Comparison of ENCODE assay signal across 16 cellular contexts in genomic region chr20:38079353-38079752, GRCh38. TPM values are rescaled to one million over a fixed set of nuclear protein-coding genes. Genes with fewer than 3 reads are reported as not detected.
DNase-seq lines count a peak whose midpoint lies in the region; ATAC-seq, FAIRE-seq and TF ChIP-seq lines count a peak whose summit lies in the region.
"Had no signal": no experiment of that assay in that cellular context is flagged by ENCODE, and none has a peak within 500 bp of the region (broad histone marks: within the 10 kb centered on the region; RNA-seq: fewer than 3 reads in every experiment).

No MANE protein-coding gene starts in this region.

- FAIRE-seq in HepG2 (lab: Jason Lieb, UNC) = no peak
- FAIRE-seq: GM18507, H54 had no signal

- no peak overlapping the region for H3K9ac ChIP-seq in HepG2 (ENCODE audit: insufficient read depth, low read depth, low read length)
- H3K9ac ChIP-seq: BLaER1 treated with 17β-estradiol and CSF1 and Interleukin-3, amounts not matched to agents 10 nM and 100 nM; GM23248 had no signal

- intact Hi-C loops in HepG2 (cut with micrococcal nuclease; ENCODE audit: unreplicated experiment) (loop anchor here (5.0 kb wide), 1 partner anchor 328 kb away; no protein-coding TSS in a partner anchor), right lobe of liver (cut with DNase I) (no loop called here)

- H3K27me3 ChIP-seq in HepG2 (ENCODE audit: control insufficient read depth in 1 of 2, insufficient read depth in 2 of 2, low read length in 2 of 2) (no peaks in the 10 kb centered on the region), right lobe of liver (no peaks in the 10 kb centered on the region), gastroesophageal sphincter (no peaks in the 10 kb centered on the region)
- H3K27me3 ChIP-seq: BLaER1 treated with 17β-estradiol and CSF1 and Interleukin-3, amounts not matched to agents 10 nM and 100 nM had no signal

- peak overlapping the region; percentile 50 for H3K27ac Mint-ChIP-seq in activated T-helper 17 cell treated with anti-CD3 and anti-CD28 coated beads, Interleukin-2, amount 50 U/mL, for 72 hours
- H3K27ac Mint-ChIP-seq in memory B cell = peak overlapping the region; percentile 20
- no peak overlapping the region for H3K27ac Mint-ChIP-seq in stimulated activated effector memory CD8-positive, alpha-beta T cell treated with anti-CD3 and anti-CD28 coated beads, Interleukin-12 subunit alpha, Interleukin-12 subunit beta, amount 100 ng/mL, for 72 hours
- H3K27ac Mint-ChIP-seq: CD4-positive, alpha-beta T cell had no signal

- H3K4me2 ChIP-seq in HepG2 (ENCODE audit: low read depth, low read length) = no peak overlapping the region
- H3K4me2 ChIP-seq: BLaER1 treated with 17β-estradiol and CSF1 and Interleukin-3, amounts not matched to agents 10 nM and 100 nM had no signal

- no peak for TF ChIP-seq EP300 in HepG2 (IDR thresholded peaks at IDR 0.05; ENCODE audit: low read depth in 2 of 2, low read length in 2 of 2)
- no peak for TF ChIP-seq EP300 in HepG2 (CRISPR knock-in tag; IDR thresholded peaks at IDR 0.05; ENCODE audit: borderline replicate concordance)
- no peak for TF ChIP-seq EP300 in gastroesophageal sphincter (IDR thresholded peaks at IDR 0.05)

- TF ChIP-seq RAD21 in HepG2 (CRISPR knock-in tag; IDR thresholded peaks at IDR 0.05) = no peak

- no peaks in the 10 kb centered on the region for H3K9me3 ChIP-seq in HepG2 (ENCODE audit: low read length)
- H3K9me3 ChIP-seq in right lobe of liver = no peaks in the 10 kb centered on the region
- H3K9me3 ChIP-seq in gastroesophageal sphincter = no peaks in the 10 kb centered on the region

- H3K79me2 ChIP-seq in HepG2 (ENCODE audit: insufficient read depth, low read length) = peaks cover 61% of the 10 kb centered on the region

- TF ChIP-seq CTCF in HepG2 (CRISPR knock-in tag; IDR thresholded peaks at IDR 0.05) = no peak
- no peak for TF ChIP-seq CTCF in right lobe of liver (IDR thresholded peaks at IDR 0.05)
- no peak for TF ChIP-seq CTCF in gastroesophageal sphincter (IDR thresholded peaks at IDR 0.05)

- H3K4me3 ChIP-seq in HepG2 (replicated peaks in 1 of 3; ENCODE audit: insufficient read depth in 1 of 3, low read depth in 2 of 3, low read length in 3 of 3) (no peak overlapping the region), right lobe of liver (no peak overlapping the region), gastroesophageal sphincter (no peak overlapping the region)
- H3K4me3 ChIP-seq: BLaER1 treated with 17β-estradiol and CSF1 and Interleukin-3, amounts not matched to agents 10 nM and 100 nM; GM23248 had no signal

- no peak overlapping the region for H2AFZ ChIP-seq in HepG2 (ENCODE audit: low read length)
- H2AFZ ChIP-seq: GM23248 had no signal

- peaks cover 100% of the 10 kb centered on the region for H3K36me3 Mint-ChIP-seq in activated T-helper 17 cell treated with anti-CD3 and anti-CD28 coated beads, Interleukin-2, amount 50 U/mL, for 72 hours (ENCODE audit: low read depth)
- peaks cover 31% of the 10 kb centered on the region for H3K36me3 Mint-ChIP-seq in memory B cell
- H3K36me3 Mint-ChIP-seq in stimulated activated effector memory CD8-positive, alpha-beta T cell treated with anti-CD3 and anti-CD28 coated beads, Interleukin-12 subunit alpha, Interleukin-12 subunit beta, amount 100 ng/mL, for 72 hours = peaks cover 87% of the 10 kb centered on the region

- CTCF ChIA-PET in HepG2 (lab: Yijun Ruan, JAX; ENCODE audit: low intra/inter-chr PET ratio, low total read pairs) = no interaction called here

- H3K4me1 ChIP-seq in HepG2 (ENCODE audit: insufficient read depth, low read length) (peaks cover 68% of the 10 kb centered on the region), right lobe of liver (peaks cover 0 to 23% (median 9%) of the 10 kb centered on the region in 4 donors), gastroesophageal sphincter (peaks cover 18 to 64% (median 24%) of the 10 kb centered on the region in 3 donors)

- H3K9me3 Mint-ChIP-seq in activated T-helper 17 cell treated with anti-CD3 and anti-CD28 coated beads, Interleukin-2, amount 50 U/mL, for 72 hours = peaks cover 3% of the 10 kb centered on the region
- H3K9me3 Mint-ChIP-seq in memory B cell = peaks cover 4% of the 10 kb centered on the region
- H3K9me3 Mint-ChIP-seq in stimulated activated effector memory CD8-positive, alpha-beta T cell treated with anti-CD3 and anti-CD28 coated beads, Interleukin-12 subunit alpha, Interleukin-12 subunit beta, amount 100 ng/mL, for 72 hours = no peaks in the 10 kb centered on the region
- H3K9me3 Mint-ChIP-seq: CD4-positive, alpha-beta T cell had no signal

- TF ChIP-seq POLR2A in HepG2 (IDR thresholded peaks at IDR 0.05; ENCODE audit: insufficient read depth in 1 of 2, low read depth in 2 of 2, low read length in 2 of 2) (no peak), right lobe of liver (IDR thresholded peaks at IDR 0.05) (no peak), gastroesophageal sphincter (IDR thresholded peaks at IDR 0.05) (no peak)

- BruUV-seq in HepG2 (replicated peaks; lab: Mats Ljungman, UMichigan) = no TSS peak

- H3K27me3 Mint-ChIP-seq in activated T-helper 17 cell treated with anti-CD3 and anti-CD28 coated beads, Interleukin-2, amount 50 U/mL, for 72 hours = no peaks in the 10 kb centered on the region
- H3K27me3 Mint-ChIP-seq in memory B cell = no peaks in the 10 kb centered on the region
- H3K27me3 Mint-ChIP-seq: CD4-positive, alpha-beta T cell had no signal

- peaks cover 3% of the 10 kb centered on the region; the same call in 1 of the 2 replicates for H4K20me1 ChIP-seq in HepG2 (ENCODE audit: insufficient read depth, low read length)

- H3K36me3 ChIP-seq in HepG2 (replicated peaks in 1 of 2; ENCODE audit: control insufficient read depth in 1 of 2, insufficient read depth in 2 of 2, low read length in 2 of 2) (peaks cover 13 to 47% of the 10 kb centered on the region in 2 experiments), right lobe of liver (peaks cover 0 to 7% (median 3%) of the 10 kb centered on the region in 4 donors), gastroesophageal sphincter (peaks cover 0 to 22% of the 10 kb centered on the region in 2 donors)

- peaks cover 13% of the 10 kb centered on the region for H3K4me1 Mint-ChIP-seq in activated T-helper 17 cell treated with anti-CD3 and anti-CD28 coated beads, Interleukin-2, amount 50 U/mL, for 72 hours
- H3K4me1 Mint-ChIP-seq in memory B cell = peaks cover 51% of the 10 kb centered on the region
- peaks cover 37% of the 10 kb centered on the region for H3K4me1 Mint-ChIP-seq in stimulated activated effector memory CD8-positive, alpha-beta T cell treated with anti-CD3 and anti-CD28 coated beads, Interleukin-12 subunit alpha, Interleukin-12 subunit beta, amount 100 ng/mL, for 72 hours

- WGBS in HepG2 (ENCODE audit: low lambda C conversion rate) = 97% methylated on average over 3 of the region's 3 CpGs
- 97% methylated on average over 3 of the region's 3 CpGs for WGBS in right lobe of liver (ENCODE audit: insufficient coverage, low coverage, low lambda C conversion rate, missing lambda C conversion rate)
- WGBS in gastroesophageal sphincter (ENCODE audit: low coverage in 1 of 2), 2 donors = 96 to 100% methylated on average over 3 of the region's 3 CpGs

- POLR2A ChIA-PET in HepG2 (lab: Yijun Ruan, JAX) = no interaction called here

- H3K27ac ChIP-seq in HepG2 (ENCODE audit: extremely low read length, insufficient read depth, low read length) (no peak overlapping the region), right lobe of liver (no peak overlapping the region), gastroesophageal sphincter (peak overlapping the region in 2 of 4 donors; percentile 80 to 83)
- H3K27ac ChIP-seq: BLaER1 treated with 17β-estradiol and CSF1 and Interleukin-3, amounts not matched to agents 10 nM and 100 nM; GM23248 had no signal

- in situ Hi-C loops in HepG2 (cut with HindIII; ENCODE audit: extremely low pct_ligation_motif_present, low pct_unique_long_range_greater_than_20kb) = no loop called here

- DNase-seq in HepG2 (ENCODE audit: low spot score) (no peak), right lobe of liver (no peak), memory B cell (ENCODE audit: low spot score in 2 of 2) (no peak)
- no peak for DNase-seq in stimulated activated effector memory CD8-positive, alpha-beta T cell treated with anti-CD3 and anti-CD28 coated beads, Interleukin-12 subunit alpha, Interleukin-12 subunit beta, amount 100 ng/mL, for 72 hours (ENCODE audit: low spot score in 2 of 2)
- no peak for DNase-seq in activated CD4-positive, CD25-positive, alpha-beta regulatory T cell treated with anti-CD3 and anti-CD28 coated beads, Interleukin-2, amount 50 U/mL, for 72 hours
- DNase-seq: ACHN; Calu3; CD4-positive, alpha-beta T cell; DMS 273 treated with DMSO at 0.1 percent for 48 hours; GM23248 had no signal

- no peak overlapping the region for H3K4me3 Mint-ChIP-seq in activated T-helper 17 cell treated with anti-CD3 and anti-CD28 coated beads, Interleukin-2, amount 50 U/mL, for 72 hours
- no peak overlapping the region for H3K4me3 Mint-ChIP-seq in memory B cell
- H3K4me3 Mint-ChIP-seq in stimulated activated effector memory CD8-positive, alpha-beta T cell treated with anti-CD3 and anti-CD28 coated beads, Interleukin-12 subunit alpha, Interleukin-12 subunit beta, amount 100 ng/mL, for 72 hours = no peak overlapping the region
- H3K4me3 Mint-ChIP-seq: CD4-positive, alpha-beta T cell had no signal

- ATAC-seq in HepG2 (no peak), right lobe of liver (no peak), memory B cell (ENCODE audit: low read depth) (no peak), gastroesophageal sphincter (no peak)
- ATAC-seq in activated T-helper 17 cell treated with anti-CD3 and anti-CD28 coated beads, Interleukin-2, amount 50 U/mL, for 72 hours (replicated peaks) = no peak
- no peak for ATAC-seq in stimulated activated effector memory CD8-positive, alpha-beta T cell treated with anti-CD3 and anti-CD28 coated beads, Interleukin-12 subunit alpha, Interleukin-12 subunit beta, amount 100 ng/mL, for 72 hours
- ATAC-seq: HCT116 had no signal

RNA-seq across cellular contexts. Expression of gene RPRD1B, which starts 45.8 kb away (rescaled TPM):
- 41.5 and 45.6 TPM in 2 replicates for total RNA-seq in HepG2 (2016; rRNA removed; fragmentation: Illumina TruSeq; extraction: Trizol)
- 88.9 and 116 TPM in 2 replicates for total RNA-seq in HepG2 (2016; cell fraction: cytosol; rRNA removed; fragmentation: Illumina TruSeq; extraction: Trizol; ENCODE audit: low read depth)
- total RNA-seq in HepG2 (2016; cell fraction: insoluble cytoplasmic fraction; rRNA removed; fragmentation: Illumina TruSeq; extraction: Trizol) = 39.5 and 44.6 TPM in 2 replicates
- total RNA-seq in HepG2 (2016; cell fraction: membrane; rRNA removed; fragmentation: Illumina TruSeq; extraction: Trizol) = 25.9 and 26.4 TPM in 2 replicates
- 54.7 and 73.0 TPM in 2 replicates for total RNA-seq in HepG2 (2016; cell fraction: nucleus; rRNA removed; fragmentation: Illumina TruSeq; extraction: Trizol)
- polyA plus RNA-seq in HepG2 (2011; rRNA removed) = 29.7 and 31.1 TPM in 2 replicates
- polyA plus RNA-seq in HepG2 (2011; cell fraction: cytosol; rRNA removed) = 16.3 and 23.0 TPM in 2 replicates
- polyA plus RNA-seq in HepG2 (2011; cell fraction: nucleus; rRNA removed) = 23.9 and 28.8 TPM in 2 replicates
- polyA plus RNA-seq in HepG2 (2012) = 25.6 and 28.2 TPM in 2 replicates
- 1.9 and 2.1 TPM in 2 replicates for polyA plus RNA-seq in HepG2 (2016; cell fraction: cytosol; fragmentation: Illumina TruSeq; extraction: Trizol; ENCODE audit: low read depth)
- 40.0 and 47.0 TPM in 2 replicates for polyA plus RNA-seq in HepG2 (2016; cell fraction: insoluble cytoplasmic fraction; fragmentation: Illumina TruSeq; extraction: Trizol; ENCODE audit: low read depth)
- polyA plus RNA-seq in HepG2 (2016; cell fraction: membrane; fragmentation: Illumina TruSeq; extraction: Trizol; ENCODE audit: low read depth) = 7.1 and 7.5 TPM in 2 replicates
- 61.9 and 76.1 TPM in 2 replicates for polyA plus RNA-seq in HepG2 (2016; cell fraction: nucleus; fragmentation: Illumina TruSeq; extraction: Trizol; ENCODE audit: insufficient read depth, low read depth)
- polyA minus RNA-seq in HepG2 (2011; rRNA and poly(A)+ RNA removed; ENCODE audit: low replicate concordance) = 39.2 and 72.4 TPM in 2 replicates
- polyA minus RNA-seq in HepG2 (2011; cell fraction: cytosol; rRNA and poly(A)+ RNA removed) = 36.2 and 48.9 TPM in 2 replicates
- polyA minus RNA-seq in HepG2 (2011; cell fraction: nucleus; rRNA and poly(A)+ RNA removed) = 98.0 and 104 TPM in 2 replicates
- total RNA-seq in right lobe of liver = 100 to 1,000 TPM in 1 of 6 experiments, 10 to 100 TPM in 5; 25.0 to 153 (median 37.9) TPM
- 10 to 100 TPM; 37.9 to 46.0 TPM for total RNA-seq in activated T-helper 17 cell treated with anti-CD3 and anti-CD28 coated beads, Interleukin-2, amount 50 U/mL, for 72 hours
- 10 to 100 TPM; 17.1 to 26.8 (median 23.7) TPM for total RNA-seq in gastroesophageal sphincter

RNA-seq across cellular contexts. Expression of gene TTI1, which starts 46.1 kb away (rescaled TPM):
- total RNA-seq in HepG2 (2016; rRNA removed; fragmentation: Illumina TruSeq; extraction: Trizol) (39.8 and 51.7 TPM in 2 replicates), right lobe of liver (10 to 100 TPM in 4 of 6 experiments, 1 to 10 TPM in 2; 8.6 to 14.3 (median 11.3) TPM), gastroesophageal sphincter (10 to 100 TPM in 3 of 4 donors, 1 to 10 TPM in 1; 9.8 to 14.8 (median 12.5) TPM)
- total RNA-seq in HepG2 (2016; cell fraction: cytosol; rRNA removed; fragmentation: Illumina TruSeq; extraction: Trizol; ENCODE audit: low read depth) = 4.3 and 5.3 TPM in 2 replicates
- 39.0 and 48.3 TPM in 2 replicates for total RNA-seq in HepG2 (2016; cell fraction: insoluble cytoplasmic fraction; rRNA removed; fragmentation: Illumina TruSeq; extraction: Trizol)
- 12.1 and 12.8 TPM in 2 replicates for total RNA-seq in HepG2 (2016; cell fraction: membrane; rRNA removed; fragmentation: Illumina TruSeq; extraction: Trizol)
- 53.4 and 63.7 TPM in 2 replicates for total RNA-seq in HepG2 (2016; cell fraction: nucleus; rRNA removed; fragmentation: Illumina TruSeq; extraction: Trizol)
- polyA plus RNA-seq in HepG2 (2011; rRNA removed) = 21.5 and 22.9 TPM in 2 replicates
- 15.4 and 16.2 TPM in 2 replicates for polyA plus RNA-seq in HepG2 (2011; cell fraction: cytosol; rRNA removed)
- polyA plus RNA-seq in HepG2 (2011; cell fraction: nucleus; rRNA removed) = 16.1 and 18.5 TPM in 2 replicates
- polyA plus RNA-seq in HepG2 (2012) = 15.4 and 20.9 TPM in 2 replicates
- 2.1 and 2.4 TPM in 2 replicates for polyA plus RNA-seq in HepG2 (2016; cell fraction: cytosol; fragmentation: Illumina TruSeq; extraction: Trizol; ENCODE audit: low read depth)
- polyA plus RNA-seq in HepG2 (2016; cell fraction: insoluble cytoplasmic fraction; fragmentation: Illumina TruSeq; extraction: Trizol; ENCODE audit: low read depth) = 23.2 and 30.3 TPM in 2 replicates
- polyA plus RNA-seq in HepG2 (2016; cell fraction: membrane; fragmentation: Illumina TruSeq; extraction: Trizol; ENCODE audit: low read depth) = 3.8 and 4.7 TPM in 2 replicates
- polyA plus RNA-seq in HepG2 (2016; cell fraction: nucleus; fragmentation: Illumina TruSeq; extraction: Trizol; ENCODE audit: insufficient read depth, low read depth) = 32.5 and 34.5 TPM in 2 replicates
- polyA minus RNA-seq in HepG2 (2011; rRNA and poly(A)+ RNA removed; ENCODE audit: low replicate concordance) = 67.8 and 87.6 TPM in 2 replicates
- 20.3 and 23.7 TPM in 2 replicates for polyA minus RNA-seq in HepG2 (2011; cell fraction: cytosol; rRNA and poly(A)+ RNA removed)
- polyA minus RNA-seq in HepG2 (2011; cell fraction: nucleus; rRNA and poly(A)+ RNA removed) = 72.5 and 93.6 TPM in 2 replicates
- total RNA-seq in activated T-helper 17 cell treated with anti-CD3 and anti-CD28 coated beads, Interleukin-2, amount 50 U/mL, for 72 hours = 10 to 100 TPM; 33.0 to 40.5 TPM
